ENCODE assay signal across 21 cellular contexts in genomic region chr3:100777271-100777670, GRCh38.
DNase-seq lines count a peak whose midpoint lies in the region; TF ChIP-seq lines count a peak whose summit lies in the region.
"Had no signal": no experiment of that assay in that cellular context is flagged by ENCODE, and none has a peak within 500 bp of the region (broad histone marks: within the 10 kb centered on the region; RNA-seq: fewer than 3 reads in every experiment).

No MANE protein-coding gene starts in this region.

- H3K27me3 ChIP-seq in dorsolateral prefrontal cortex: no peaks in the 10 kb centered on the region
- H3K27me3 ChIP-seq: neural progenitor cell, stomach, upper lobe of right lung had no signal

- H3K4me3 Mint-ChIP-seq in HFFc6: no peak overlapping the region
- H3K4me3 Mint-ChIP-seq: activated CD4-positive, alpha-beta memory T cell treated with anti-CD3 and anti-CD28 coated beads, Interleukin-2, amount 10 ng/mL, durations not matched to agents 7 days and 5 days; neural progenitor cell had no signal

- peak overlapping the region; percentile 80 for H3K27ac Mint-ChIP-seq in HFFc6
- H3K27ac Mint-ChIP-seq: activated CD4-positive, alpha-beta memory T cell treated with anti-CD3 and anti-CD28 coated beads, Interleukin-2, amount 10 ng/mL, durations not matched to agents 7 days and 5 days; neural progenitor cell had no signal

- H3K9me3 Mint-ChIP-seq in HFFc6: no peaks in the 10 kb centered on the region
- H3K9me3 Mint-ChIP-seq: activated CD4-positive, alpha-beta memory T cell treated with anti-CD3 and anti-CD28 coated beads, Interleukin-2, amount 10 ng/mL, durations not matched to agents 7 days and 5 days; neural progenitor cell had no signal

- in situ Hi-C loops in astrocyte of the spinal cord (cut with HindIII; ENCODE audit: low sequenced_read_pairs): no loop called here

- POLR2A ChIA-PET in AG04449 (lab: Yijun Ruan, JAX): no interaction called here

- H3K27me3 Mint-ChIP-seq in HFFc6 (ENCODE audit: insufficient read depth): no peaks in the 10 kb centered on the region; the same call in none of the 2 replicates
- H3K27me3 Mint-ChIP-seq: activated CD4-positive, alpha-beta memory T cell treated with anti-CD3 and anti-CD28 coated beads, Interleukin-2, amount 10 ng/mL, durations not matched to agents 7 days and 5 days had no signal

- DNase-seq in AG04449 (ENCODE audit: low read depth, low spot score) (peak; percentile 34), HFFc6 (peak; percentile 52), astrocyte of the spinal cord (ENCODE audit: low read depth, low spot score) (peak; percentile 39), iris pigment epithelial cell (ENCODE audit: low read depth) (peak; percentile 82), superior temporal gyrus (ENCODE audit: extremely low spot score) (no peak), dorsolateral prefrontal cortex (no peak), globus pallidus (ENCODE audit: low spot score) (no peak), HuH-7 (ENCODE audit: low spot score) (no peak)
- DNase-seq: activated CD4-positive, alpha-beta memory T cell treated with anti-CD3 and anti-CD28 coated beads, Interleukin-2, amount 10 ng/mL, durations not matched to agents 7 days and 5 days; amniotic stem cell; caudate nucleus; head of caudate nucleus; Kasumi-1; NCI-H1417; NCI-H524; stimulated activated CD4-positive, alpha-beta T cell treated with anti-CD3 and anti-CD28 coated beads, Interleukin-4, amount 100 ng/mL, for 4 hours; stomach; upper lobe of right lung had no signal

- CTCF ChIA-PET in AG04449 (lab: Yijun Ruan, JAX): interaction anchor here (1.0 to 2.3 kb wide), 8 partner anchors 8 to 419 kb away, joined by 3 to 11 read pairs (median 4); no protein-coding TSS in a partner anchor

- H3K36me3 Mint-ChIP-seq in HFFc6 (ENCODE audit: low read depth): peaks cover 4% of the 10 kb centered on the region; the same call in 1 of the 2 replicates
- H3K36me3 Mint-ChIP-seq: neural progenitor cell had no signal

- H3K4me3 ChIP-seq in AG04449 (ENCODE audit: low read depth, low read length): no peak overlapping the region
- H3K4me3 ChIP-seq in astrocyte of the spinal cord (ENCODE audit: low read depth, low read length): no peak overlapping the region
- H3K4me3 ChIP-seq in dorsolateral prefrontal cortex: no peak overlapping the region
- H3K4me3 ChIP-seq: neural progenitor cell, prostate gland, stomach, upper lobe of right lung had no signal

- peaks cover 66% of the 10 kb centered on the region for H3K4me1 Mint-ChIP-seq in HFFc6 (ENCODE audit: low read depth)
- H3K4me1 Mint-ChIP-seq: activated CD4-positive, alpha-beta memory T cell treated with anti-CD3 and anti-CD28 coated beads, Interleukin-2, amount 10 ng/mL, durations not matched to agents 7 days and 5 days; neural progenitor cell had no signal

- intact Hi-C loops in dorsolateral prefrontal cortex (cut with DNase I): no loop called here

- TF ChIP-seq CTCF in AG04449 (IDR thresholded peaks at IDR 0.05; ENCODE audit: insufficient read depth, low read length, missing control alignments) (no peak), HFFc6 (IDR thresholded peaks at IDR 0.05) (no peak), astrocyte of the spinal cord (IDR thresholded peaks at IDR 0.05; ENCODE audit: low read depth, low read length) (no peak), dorsolateral prefrontal cortex (IDR thresholded peaks at IDR 0.05 in 54 of 56, conservative IDR thresholded peaks at IDR 0.05 in 2 of 56; ENCODE audit: low read depth in 1 of 56, partially characterized antibody in 56 of 56) (no peak)

- H3K27ac ChIP-seq in dorsolateral prefrontal cortex: no peak overlapping the region
- H3K27ac ChIP-seq: C4-2B, neural progenitor cell, prostate gland, stomach, upper lobe of right lung had no signal

Comparison
In these comparisons a context has a peak if more than half of its experiments do, and no peak if none do; other contexts are left out.
1. DNase-seq: peak in AG04449 (single experiment), HFFc6 (single experiment), astrocyte of the spinal cord (single experiment) and iris pigment epithelial cell (single experiment); none in superior temporal gyrus (single experiment), dorsolateral prefrontal cortex (0 of 10), globus pallidus (single experiment) and HuH-7 (single experiment).